ENCODE assay signal across 8 cellular contexts in the genomic region with DNA sequence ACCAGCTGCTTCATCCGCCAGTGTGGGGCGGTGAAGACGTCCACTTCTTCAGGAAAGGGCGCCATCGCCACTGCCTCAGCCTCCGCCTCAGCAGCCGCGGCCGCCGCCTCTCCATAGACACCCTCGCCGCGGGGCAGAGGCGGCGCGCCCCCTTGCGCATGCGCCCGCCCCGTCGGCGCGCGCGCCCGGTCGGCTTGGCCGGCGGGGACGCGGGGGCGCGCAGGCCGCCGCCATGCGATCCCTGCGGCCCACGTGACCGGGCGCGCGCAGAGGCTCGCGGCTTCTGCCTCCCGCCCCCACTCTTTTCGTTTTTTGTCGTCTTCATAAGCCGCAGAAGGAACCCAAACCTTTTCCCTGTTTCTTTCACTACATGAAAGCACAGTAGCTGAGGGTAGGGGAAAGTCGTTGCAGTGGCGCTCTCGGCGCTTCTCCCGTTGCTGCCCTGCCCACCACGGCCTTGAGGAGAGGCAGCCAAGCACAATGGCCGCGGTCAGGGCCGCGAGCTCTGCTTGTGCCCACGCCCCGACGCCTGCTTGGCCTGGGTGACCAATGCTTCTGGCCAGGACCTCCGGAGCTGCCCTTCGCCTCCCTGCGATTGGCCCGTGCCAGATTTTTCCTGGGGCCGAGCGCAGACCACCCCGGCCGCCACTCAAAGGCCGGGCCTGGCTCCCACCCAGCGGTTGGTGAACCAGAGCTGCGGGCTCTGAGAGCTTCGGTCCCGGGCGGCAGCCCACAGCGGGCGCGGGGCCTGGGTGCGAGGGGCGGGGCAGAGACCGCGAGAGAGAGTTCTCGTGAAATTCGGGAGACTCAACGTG.
DNase-seq lines count a peak whose midpoint lies in the region; ATAC-seq and TF ChIP-seq lines count a peak whose summit lies in the region.

A gene with protein sequence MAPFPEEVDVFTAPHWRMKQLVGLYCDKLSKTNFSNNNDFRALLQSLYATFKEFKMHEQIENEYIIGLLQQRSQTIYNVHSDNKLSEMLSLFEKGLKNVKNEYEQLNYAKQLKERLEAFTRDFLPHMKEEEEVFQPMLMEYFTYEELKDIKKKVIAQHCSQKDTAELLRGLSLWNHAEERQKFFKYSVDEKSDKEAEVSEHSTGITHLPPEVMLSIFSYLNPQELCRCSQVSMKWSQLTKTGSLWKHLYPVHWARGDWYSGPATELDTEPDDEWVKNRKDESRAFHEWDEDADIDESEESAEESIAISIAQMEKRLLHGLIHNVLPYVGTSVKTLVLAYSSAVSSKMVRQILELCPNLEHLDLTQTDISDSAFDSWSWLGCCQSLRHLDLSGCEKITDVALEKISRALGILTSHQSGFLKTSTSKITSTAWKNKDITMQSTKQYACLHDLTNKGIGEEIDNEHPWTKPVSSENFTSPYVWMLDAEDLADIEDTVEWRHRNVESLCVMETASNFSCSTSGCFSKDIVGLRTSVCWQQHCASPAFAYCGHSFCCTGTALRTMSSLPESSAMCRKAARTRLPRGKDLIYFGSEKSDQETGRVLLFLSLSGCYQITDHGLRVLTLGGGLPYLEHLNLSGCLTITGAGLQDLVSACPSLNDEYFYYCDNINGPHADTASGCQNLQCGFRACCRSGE (minus strand): TSS at position 135 of the 815 bp plus-strand sequence. CDS start 70 bp downstream, at position 65.

- peak within 1 kb of the TSS; percentile 94 for H3K4me3 ChIP-seq in RWPE2 (ENCODE audit: severe bottlenecking)
- H3K4me3 ChIP-seq in foreskin fibroblast (ENCODE audit: low read depth in 1 of 2, low read length in 2 of 2), result peak within 1 kb of the TSS; percentile 65 to 75
- H3K4me3 ChIP-seq in neuron (ENCODE audit: low read length), result peak within 1 kb of the TSS; percentile 86
- H3K4me3 ChIP-seq in subcutaneous abdominal adipose tissue (ENCODE audit: low read depth in 1 of 5, low read length in 5 of 5), result peak within 1 kb of the TSS; percentile 74 to 94 (median 86)

- DNase-seq in EH (ENCODE audit: low read depth) (peak; percentile 85), RWPE2 (ENCODE audit: low spot score) (peak; percentile 75), activated gamma-delta T cell (lab: John Stamatoyannopoulos, UW) (peak; percentile 76), foreskin fibroblast (peak; percentile 87 to 95)

- H3K36me3 ChIP-seq in KOPT-K1 (ENCODE audit: insufficient read depth, low read length), result 0 out of 2 replicates have a peak, but pooled peaks cover 7% of the 10 kb centered on the region
- peaks cover 23% of the 10 kb centered on the region for H3K36me3 ChIP-seq in RWPE2 (ENCODE audit: low read depth)
- no peaks in the 10 kb centered on the region for H3K36me3 ChIP-seq in neuron (ENCODE audit: insufficient read depth, low read length)
- no peaks in the 10 kb centered on the region for H3K36me3 ChIP-seq in subcutaneous abdominal adipose tissue (ENCODE audit: control insufficient read depth in 5 of 5, insufficient read depth in 5 of 5, low read length in 5 of 5)

- H3K27me3 ChIP-seq in RWPE2 (ENCODE audit: insufficient read depth, poor library complexity, severe bottlenecking) (no peaks in the 10 kb centered on the region), neuron (ENCODE audit: insufficient read depth, low read length) (no peaks in the 10 kb centered on the region), subcutaneous abdominal adipose tissue (ENCODE audit: control insufficient read depth in 5 of 5, insufficient read depth in 4 of 5, low read length in 5 of 5) (no peaks in the 10 kb centered on the region)

- ATAC-seq in GM21825 (IDR thresholded peaks at IDR 0.05; ENCODE audit: unreplicated experiment), result peak; percentile 67
- peak; percentile 43 for ATAC-seq in RWPE2 (ENCODE audit: low read depth)

- peak within 1 kb of the TSS; percentile 87 to 98 (median 96) for H3K9ac ChIP-seq in subcutaneous abdominal adipose tissue (ENCODE audit: low read length in 5 of 5)

- H3K9me3 ChIP-seq in KOPT-K1 (ENCODE audit: insufficient read depth, low read length, poor library complexity, severe bottlenecking) (no peaks in the 10 kb centered on the region), RWPE2 (ENCODE audit: severe bottlenecking) (no peaks in the 10 kb centered on the region), neuron (ENCODE audit: low read length) (no peaks in the 10 kb centered on the region), subcutaneous abdominal adipose tissue (ENCODE audit: control insufficient read depth in 5 of 5, low read length in 5 of 5) (no peaks in the 10 kb centered on the region)

- H2AFZ ChIP-seq in neuron (ENCODE audit: low read depth, low read length), result peak within 1 kb of the TSS; percentile 86

- peaks cover 33% of the 10 kb centered on the region for H3K4me1 ChIP-seq in RWPE2 (ENCODE audit: insufficient read depth, poor library complexity, severe bottlenecking)
- H3K4me1 ChIP-seq in neuron (ENCODE audit: insufficient read depth, low read length), result peaks cover 24% of the 10 kb centered on the region
- H3K4me1 ChIP-seq in subcutaneous abdominal adipose tissue (ENCODE audit: control insufficient read depth in 5 of 5, insufficient read depth in 5 of 5, low read length in 5 of 5), result peaks cover 5 to 75% (median 59%) of the 10 kb centered on the region in 5 donors

- TF ChIP-seq CTCF in RWPE2 (IDR thresholded peaks at IDR 0.05; ENCODE audit: poor library complexity, severe bottlenecking) (no peak), foreskin fibroblast (IDR thresholded peaks at IDR 0.05; ENCODE audit: low read depth, low read length) (no peak)

- H3K27ac ChIP-seq in KOPT-K1 (ENCODE audit: low read depth, low read length, poor library complexity, severe bottlenecking) (peak within 1 kb of the TSS; percentile 99), RWPE2 (ENCODE audit: poor library complexity, severe bottlenecking) (peak within 1 kb of the TSS; percentile 76), subcutaneous abdominal adipose tissue (ENCODE audit: low read depth, low read length) (peak within 1 kb of the TSS; percentile 99)

Comparison
In these comparisons a context has a peak if more than half of its experiments do, and no peak if none do; other contexts are left out.
1. Peak in every context shown above with its lines: DNase-seq, ATAC-seq, H3K4me3 ChIP-seq and H3K27ac ChIP-seq.